Comparison of ENCODE assay signal across 1 cellular context in genomic region chr20:3749689-3750639, GRCh38.
TF ChIP-seq lines count a peak whose summit lies in the region.

No MANE protein-coding gene starts in this region.

TF ChIP-seq in neural cell, 6 proteins besides CTCF, POLR2A, EP300 and RAD21 (continued from another document):
- TF ChIP-seq, protein P1, sequence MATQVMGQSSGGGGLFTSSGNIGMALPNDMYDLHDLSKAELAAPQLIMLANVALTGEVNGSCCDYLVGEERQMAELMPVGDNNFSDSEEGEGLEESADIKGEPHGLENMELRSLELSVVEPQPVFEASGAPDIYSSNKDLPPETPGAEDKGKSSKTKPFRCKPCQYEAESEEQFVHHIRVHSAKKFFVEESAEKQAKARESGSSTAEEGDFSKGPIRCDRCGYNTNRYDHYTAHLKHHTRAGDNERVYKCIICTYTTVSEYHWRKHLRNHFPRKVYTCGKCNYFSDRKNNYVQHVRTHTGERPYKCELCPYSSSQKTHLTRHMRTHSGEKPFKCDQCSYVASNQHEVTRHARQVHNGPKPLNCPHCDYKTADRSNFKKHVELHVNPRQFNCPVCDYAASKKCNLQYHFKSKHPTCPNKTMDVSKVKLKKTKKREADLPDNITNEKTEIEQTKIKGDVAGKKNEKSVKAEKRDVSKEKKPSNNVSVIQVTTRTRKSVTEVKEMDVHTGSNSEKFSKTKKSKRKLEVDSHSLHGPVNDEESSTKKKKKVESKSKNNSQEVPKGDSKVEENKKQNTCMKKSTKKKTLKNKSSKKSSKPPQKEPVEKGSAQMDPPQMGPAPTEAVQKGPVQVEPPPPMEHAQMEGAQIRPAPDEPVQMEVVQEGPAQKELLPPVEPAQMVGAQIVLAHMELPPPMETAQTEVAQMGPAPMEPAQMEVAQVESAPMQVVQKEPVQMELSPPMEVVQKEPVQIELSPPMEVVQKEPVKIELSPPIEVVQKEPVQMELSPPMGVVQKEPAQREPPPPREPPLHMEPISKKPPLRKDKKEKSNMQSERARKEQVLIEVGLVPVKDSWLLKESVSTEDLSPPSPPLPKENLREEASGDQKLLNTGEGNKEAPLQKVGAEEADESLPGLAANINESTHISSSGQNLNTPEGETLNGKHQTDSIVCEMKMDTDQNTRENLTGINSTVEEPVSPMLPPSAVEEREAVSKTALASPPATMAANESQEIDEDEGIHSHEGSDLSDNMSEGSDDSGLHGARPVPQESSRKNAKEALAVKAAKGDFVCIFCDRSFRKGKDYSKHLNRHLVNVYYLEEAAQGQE (IDR thresholded peaks at IDR 0.05; ENCODE audit: borderline replicate concordance), result no peak
- TF ChIP-seq MXI1 (conservative IDR thresholded peaks at IDR 0.05; ENCODE audit: poor library complexity, severe bottlenecking), result no peak
